Comparison of ENCODE assay signal across 9 cellular contexts in genomic region chrX:120365320-120365719, GRCh38. TPM values are rescaled to one million over a fixed set of nuclear protein-coding genes. Genes with fewer than 3 reads are reported as not detected.
DNase-seq lines count a peak whose midpoint lies in the region; TF ChIP-seq lines count a peak whose summit lies in the region.
"Had no signal": no experiment of that assay in that cellular context is flagged by ENCODE, and none has a peak within 500 bp of the region (broad histone marks: within the 10 kb centered on the region; RNA-seq: fewer than 3 reads in every experiment).

No MANE protein-coding gene starts in this region.

- no peak overlapping the region for H3K4me3 ChIP-seq in adipocyte (ENCODE audit: low read length)

- no peaks in the 10 kb centered on the region for H3K9me3 ChIP-seq in adipocyte (ENCODE audit: control insufficient read depth, low read length)

- CTCF ChIA-PET in HEK293T (lab: Yijun Ruan, JAX): interaction anchor here (0.6 to 2.0 kb wide), 5 partner anchors 11 to 87 kb away, joined by 3 to 9 read pairs (median 4); no protein-coding TSS in a partner anchor

- H3K9ac ChIP-seq in adipocyte (ENCODE audit: low read length): no peak overlapping the region

- H3K4me1 ChIP-seq in adipocyte (ENCODE audit: control insufficient read depth, insufficient read depth, low read length): no peaks in the 10 kb centered on the region

- POLR2A ChIA-PET in HEK293T (lab: Yijun Ruan, JAX): no interaction called here

- no peaks in the 10 kb centered on the region for H3K36me3 ChIP-seq in adipocyte (ENCODE audit: control insufficient read depth, insufficient read depth, low read length, severe bottlenecking)

- peaks cover 72% of the 10 kb centered on the region for H3K27me3 ChIP-seq in adipocyte (replicated peaks; ENCODE audit: control insufficient read depth, insufficient read depth, low read length)

- DNase-seq in ELR (ENCODE audit: low read depth) (peak; percentile 25), HEK293T (ENCODE audit: extremely low spot score) (peak; percentile 74), RPMI7951 (ENCODE audit: low read depth) (peak; percentile 10), adipocyte (ENCODE audit: low read depth) (peak; percentile 27), islet precursor cell (peak; percentile 64), epidermal melanocyte (ENCODE audit: insufficient read length, low spot score) (no peak), OCI-M2 (lab: John Stamatoyannopoulos, UW; ENCODE audit: unreplicated experiment) (no peak)
- DNase-seq in stimulated activated CD4-positive, alpha-beta T cell treated with anti-CD3 and anti-CD28 coated beads, TNF-alpha, amount 100 ng/mL, for 4 hours (ENCODE audit: low read depth in 3 of 3): peak; percentile 3 to 15 (median 5)

TF ChIP-seq in HEK293T, 16 proteins besides CTCF, POLR2A, EP300 and RAD21:
- TF ChIP-seq FOXK2 (IDR thresholded peaks at IDR 0.05) (no peak), TARDBP (IDR thresholded peaks at IDR 0.05) (no peak), SUZ12 (IDR thresholded peaks at IDR 0.05) (no peak), ARNT (IDR thresholded peaks at IDR 0.05) (no peak), FOXM1 (IDR thresholded peaks at IDR 0.05; ENCODE audit: borderline replicate concordance) (no peak), SP1 (IDR thresholded peaks at IDR 0.05) (no peak), HDGF (IDR thresholded peaks at IDR 0.05; ENCODE audit: borderline replicate concordance) (no peak)

RNA-seq across cellular contexts. Expression of gene ATP1B4, which starts 3.4 kb away (rescaled TPM):
- not detected in 2 replicates for total RNA-seq in RPMI7951 (2014; rRNA removed; shearing (Covaris generic))
- total RNA-seq: T-helper 2 cell treated with Interferon-gamma antibody and Interleukin-4, amounts not matched to agents 100 ng/mL and 5 ng/mL, for 36 hours had no signal

RNA-seq across cellular contexts. Expression of gene TMEM255A, which starts 54.1 kb away (rescaled TPM):
- total RNA-seq in RPMI7951 (2014; rRNA removed; shearing (Covaris generic)): 0.24 and 0.29 TPM in 2 replicates
- total RNA-seq: T-helper 2 cell treated with Interferon-gamma antibody and Interleukin-4, amounts not matched to agents 100 ng/mL and 5 ng/mL, for 36 hours had no signal

Comparison
In these comparisons a context has a peak if more than half of its experiments do, and no peak if none do; other contexts are left out.
1. DNase-seq: peak in ELR (single experiment), HEK293T (single experiment), RPMI7951 (single experiment), adipocyte (single experiment), islet precursor cell (single experiment) and stimulated activated CD4-positive, alpha-beta T cell treated with anti-CD3 and anti-CD28 coated beads, TNF-alpha, amount 100 ng/mL, for 4 hours (3 of 3); none in epidermal melanocyte (single experiment) and OCI-M2 (single experiment).